ENCODE assay signal across 7 cellular contexts in the genomic region with DNA sequence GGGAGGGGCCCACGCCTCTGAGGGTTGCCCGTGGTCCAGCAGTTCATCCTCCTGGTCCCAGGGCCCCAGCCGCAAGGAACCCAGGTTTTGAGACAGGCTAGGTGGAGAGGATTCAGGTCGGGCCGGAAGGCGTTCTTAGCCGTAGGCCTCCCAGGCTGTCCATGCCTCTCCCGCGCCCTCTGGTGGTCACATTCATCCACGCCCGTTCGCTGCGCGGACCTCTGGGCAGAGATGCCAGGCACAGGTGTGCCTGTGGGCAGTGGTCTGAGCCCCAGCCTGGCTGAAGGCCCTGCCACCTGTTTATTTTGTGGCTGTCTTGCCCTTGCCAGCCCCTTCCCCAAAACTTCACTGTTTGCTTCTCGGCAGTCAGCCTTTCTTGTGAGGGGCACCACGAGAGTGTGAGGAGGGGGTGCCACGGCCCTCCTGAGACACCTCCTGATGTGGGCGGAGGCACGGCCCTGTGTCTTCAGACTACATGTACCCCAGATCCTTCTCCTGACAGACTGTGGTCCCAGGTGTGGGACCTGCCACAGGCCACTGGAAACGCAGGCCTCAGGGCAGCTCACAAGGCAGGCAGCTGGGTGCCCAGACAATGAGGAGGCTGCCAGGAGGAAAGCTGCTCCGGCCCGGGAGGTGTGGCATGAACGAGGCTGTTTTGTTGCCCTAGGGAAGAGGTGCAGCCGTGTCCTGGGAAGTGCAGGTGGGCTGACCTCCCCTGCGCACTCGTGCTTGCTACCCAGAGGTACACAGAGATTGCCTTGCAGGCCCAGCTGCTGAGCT. TPM values are rescaled to one million over a fixed set of nuclear protein-coding genes. Genes with fewer than 3 reads are reported as not detected.
DNase-seq lines count a peak whose midpoint lies in the region; ATAC-seq and TF ChIP-seq lines count a peak whose summit lies in the region.

No MANE protein-coding gene starts in this region.

- no peaks in the 10 kb centered on the region for H3K27me3 ChIP-seq in right cardiac atrium (ENCODE audit: control insufficient read depth, insufficient read depth)
- H3K27me3 ChIP-seq in sigmoid colon: no peaks in the 10 kb centered on the region

- peak; percentile 85 for DNase-seq in NB4 (ENCODE audit: low read depth)
- peak; percentile 68 for DNase-seq in T-helper 22 cell (ENCODE audit: low read depth)
- DNase-seq in amniotic epithelial cell (ENCODE audit: low read depth): peak; percentile 60
- DNase-seq in right cardiac atrium: peak; percentile 85 to 94 (median 93)
- DNase-seq in sigmoid colon: peak; percentile 91

- TF ChIP-seq CTCF in GM12874 (IDR thresholded peaks at IDR 0.05; ENCODE audit: insufficient read depth, low read depth, low read length) (peak; percentile 98), NB4 (IDR thresholded peaks at IDR 0.05; ENCODE audit: low read depth, low read length) (peak; percentile 89), sigmoid colon (IDR thresholded peaks at IDR 0.05) (peak; percentile 81 to 96 (median 86))

- H3K36me3 ChIP-seq in sigmoid colon: peaks cover 0 to 46% (median 22%) of the 10 kb centered on the region in 4 donors

- TF ChIP-seq EP300 in sigmoid colon (IDR thresholded peaks at IDR 0.05): no peak

- no peak for TF ChIP-seq POLR2A in NB4 (IDR thresholded peaks at IDR 0.05; ENCODE audit: extremely low read depth, insufficient read length)
- TF ChIP-seq POLR2A in sigmoid colon (IDR thresholded peaks at IDR 0.05): no peak

- H3K9me3 ChIP-seq in right cardiac atrium (ENCODE audit: control insufficient read depth, low read length) (no peaks in the 10 kb centered on the region), sigmoid colon (no peaks in the 10 kb centered on the region)

- intact Hi-C loops in right cardiac atrium (cut with DNase I) (loop anchor here in 2 of 4 donors (2.0 to 10.0 kb wide), 3 partner anchors 217 to 373 kb away; a partner anchor contains a TSS), sigmoid colon (cut with DNase I) (loop anchor here (2.0 to 10.0 kb wide), 2 partner anchors 163 to 221 kb away; no protein-coding TSS in a partner anchor)

- WGBS in right cardiac atrium: 42% methylated on average over 26 of the region's 26 CpGs
- WGBS in sigmoid colon, 2 donors: 37 to 42% methylated on average over 26 of the region's 26 CpGs

- no peak overlapping the region for H3K27ac ChIP-seq in right cardiac atrium (ENCODE audit: low read length)
- peak overlapping the region; percentile 27 to 44 (median 43) for H3K27ac ChIP-seq in sigmoid colon

- H3K4me1 ChIP-seq in right cardiac atrium (ENCODE audit: control insufficient read depth, insufficient read depth, low read length) (no peaks in the 10 kb centered on the region), sigmoid colon (peaks cover 0 to 36% (median 22%) of the 10 kb centered on the region in 4 donors)

- peak; percentile 15 to 20 for ATAC-seq in right cardiac atrium
- ATAC-seq in GM18502 (IDR thresholded peaks at IDR 0.05; ENCODE audit: poor library complexity, unreplicated experiment): no peak

- no peak overlapping the region for H3K4me3 ChIP-seq in NB4 (ENCODE audit: low read depth, low read length)
- H3K4me3 ChIP-seq in right cardiac atrium (ENCODE audit: low read length): no peak overlapping the region
- no peak overlapping the region for H3K4me3 ChIP-seq in sigmoid colon

RNA-seq across cellular contexts. Expression of a gene that starts 5.0 kb away (rescaled TPM):
- total RNA-seq in right cardiac atrium (1 to 10 TPM; 7.7 to 8.8 (median 8.5) TPM), sigmoid colon (10 to 100 TPM in 2 of 4 donors, 1 to 10 TPM in 2; 7.1 to 17.4 (median 10.4) TPM)
- polyA plus RNA-seq in right cardiac atrium (5.0 TPM), sigmoid colon (10 to 100 TPM in 1 of 3 donors, 1 to 10 TPM in 2; 1.8 to 18.7 (median 4.6) TPM)

RNA-seq across cellular contexts. Expression of a gene that starts 54.2 kb away (rescaled TPM):
- total RNA-seq in right cardiac atrium (not detected), sigmoid colon (not detected)
- polyA plus RNA-seq in right cardiac atrium (not detected), sigmoid colon (not detected)
